ENCODE assay signal across 9 cellular contexts in genomic region chr19:44757735-44758505, GRCh38. TPM values are rescaled to one million over a fixed set of nuclear protein-coding genes. Genes with fewer than 3 reads are reported as not detected.
DNase-seq lines count a peak whose midpoint lies in the region; ATAC-seq and FAIRE-seq lines count a peak whose summit lies in the region.
"Had no signal": no experiment of that assay in that cellular context is flagged by ENCODE, and none has a peak within 500 bp of the region (broad histone marks: within the 10 kb centered on the region; RNA-seq: fewer than 3 reads in every experiment).

No MANE protein-coding gene starts in this region.

- H3K4me1 ChIP-seq in HUES48 (ENCODE audit: control insufficient read depth, insufficient read depth, low read length) (peaks cover 27% of the 10 kb centered on the region), small intestine (ENCODE audit: control insufficient read depth in 2 of 2, insufficient read depth in 1 of 2, low read depth in 1 of 2, low read length in 1 of 2) (peaks cover 6 to 25% of the 10 kb centered on the region in 2 donors)

- H3K27ac ChIP-seq in HUES48 (ENCODE audit: low read depth, low read length) = no peak overlapping the region
- peak overlapping the region; percentile 81 for H3K27ac ChIP-seq in cingulate gyrus (ENCODE audit: low read depth, low read length)
- H3K27ac ChIP-seq in layer of hippocampus (ENCODE audit: low read depth, low read length) = peak overlapping the region; percentile 30
- peak overlapping the region in 18 of 21 experiments; percentile 0 to 99 (median 80) for H3K27ac ChIP-seq in skin epidermis
- peak overlapping the region in 1 of 2 donors; percentile 80 for H3K27ac ChIP-seq in small intestine (ENCODE audit: low read depth in 1 of 2, low read length in 1 of 2)

- no peak overlapping the region for H3K9ac ChIP-seq in HUES48 (ENCODE audit: low read depth, low read length)

- H3K36me3 ChIP-seq in HUES48 (ENCODE audit: control insufficient read depth, insufficient read depth, low read length) (no peaks in the 10 kb centered on the region), small intestine (ENCODE audit: control insufficient read depth in 2 of 2, insufficient read depth in 2 of 2, low read length in 2 of 2) (peaks cover 27 to 29% of the 10 kb centered on the region in 2 donors)

- H3K27me3 ChIP-seq in HUES48 (ENCODE audit: control insufficient read depth, insufficient read depth, low read length) (peaks cover 52% of the 10 kb centered on the region), layer of hippocampus (ENCODE audit: control insufficient read depth, insufficient read depth, low read length) (no peaks in the 10 kb centered on the region), small intestine (ENCODE audit: control insufficient read depth in 2 of 2, insufficient read depth in 2 of 2, low read length in 2 of 2) (no peaks in the 10 kb centered on the region)

- no peak for ATAC-seq in GM21360 (IDR thresholded peaks at IDR 0.05; ENCODE audit: unreplicated experiment)

- DNase-seq in RPMI8226 = no peak
- no peak for DNase-seq in MV-4-11 (lab: John Stamatoyannopoulos, UW)
- no peak for DNase-seq in small intestine
- DNase-seq: NCI-H226 had no signal

- 60 to 87% (median 80%) methylated on average over 65 to 68 of the region's 68 CpGs for WGBS in small intestine, 3 donors

- H3K9me3 ChIP-seq in HUES48 (ENCODE audit: control insufficient read depth, insufficient read depth, low read length) (no peaks in the 10 kb centered on the region), small intestine (ENCODE audit: control insufficient read depth, low read depth) (no peaks in the 10 kb centered on the region)

- FAIRE-seq in small intestine (lab: Jason Lieb, UNC) = no peak

- H3K4me3 ChIP-seq in HUES48 (ENCODE audit: low read depth, low read length) (peak overlapping the region; percentile 65), skin epidermis (peak overlapping the region in 4 of 7 experiments; percentile 2 to 20 (median 14)), small intestine (ENCODE audit: low read depth in 1 of 2, low read length in 2 of 2) (no peak overlapping the region)

RNA-seq across cellular contexts. Expression of gene BCL3, which starts 9.4 kb away (rescaled TPM):
- polyA plus RNA-seq in small intestine = 100 to 1,000 TPM in 2 of 3 donors, 10 to 100 TPM in 1; 48.6 to 136 (median 106) TPM

RNA-seq across cellular contexts. Expression of gene CBLC, which starts 19.8 kb away (rescaled TPM):
- 100 to 1,000 TPM in 2 of 3 donors, 10 to 100 TPM in 1; 67.6 to 162 (median 117) TPM for polyA plus RNA-seq in small intestine

RNA-seq across cellular contexts. Expression of gene BCAM, which starts 51.0 kb away (rescaled TPM):
- 10 to 100 TPM in 1 of 3 donors, 1 to 10 TPM in 2; 2.9 to 32.6 (median 4.3) TPM for polyA plus RNA-seq in small intestine

RNA-seq across cellular contexts. Expression of gene CEACAM16, which starts 59.0 kb away (rescaled TPM):
- polyA plus RNA-seq in small intestine = not detected

Comparison
In these comparisons a context has a peak if more than half of its experiments do, and no peak if none do; other contexts are left out.
1. H3K4me3 ChIP-seq: peak in HUES48 (single experiment) and skin epidermis (4 of 7); none in small intestine (0 of 2).